In genomic region chr1:62962794-62963776, GRCh38 we compare ENCODE assay signal across 8 cellular contexts.
A peak's percentile ranks its signal among the peaks of the same experiment; 100 is the strongest.
DNase-seq lines count a peak whose midpoint lies in the region; ATAC-seq, FAIRE-seq and TF ChIP-seq lines count a peak whose summit lies in the region.

No MANE protein-coding gene starts in this region.

- H3K79me2 ChIP-seq in H1 (ENCODE audit: control insufficient read depth in 1 of 2, insufficient read depth in 2 of 2, low read length in 2 of 2) = no peaks in the 10 kb centered on the region

- H3K9me3 ChIP-seq in A673 (ENCODE audit: low read depth, low read length, poor library complexity, severe bottlenecking) = no peaks in the 10 kb centered on the region
- no peaks in the 10 kb centered on the region for H3K9me3 ChIP-seq in H1 (ENCODE audit: insufficient read depth in 2 of 2, low read depth in 1 of 2, low read length in 1 of 2)

- H3K27ac Mint-ChIP-seq in nephron = peak overlapping the region; percentile 10 to 77 (median 36)

- no peak overlapping the region for H3K56ac ChIP-seq in H1 (replicated peaks; ENCODE audit: insufficient read length, low read depth, low read length)

- no peak overlapping the region for H3K4me3 ChIP-seq in A673 (ENCODE audit: low read depth, low read length, poor library complexity, severe bottlenecking)
- peak overlapping the region in 1 of 4 experiments; percentile 38; a peak in 1 of 8 replicates for H3K4me3 ChIP-seq in H1 (ENCODE audit: extremely low read depth in 1 of 4, insufficient read depth in 2 of 4, low read depth in 3 of 4, low read length in 4 of 4)

- H2BK12ac ChIP-seq in H1 (ENCODE audit: low read depth, low read length) = peak overlapping the region; percentile 13; the same call in 1 of the 2 replicates

- no peaks in the 10 kb centered on the region for H3K23me2 ChIP-seq in H1 (ENCODE audit: low read depth, low read length)

- H3K27ac ChIP-seq in A673 (ENCODE audit: low read depth, low read length, poor library complexity, severe bottlenecking) = no peak overlapping the region
- H3K27ac ChIP-seq in H1 (ENCODE audit: low read depth, low read length) = no peak overlapping the region

- H3K4ac ChIP-seq in H1 (replicated peaks; ENCODE audit: insufficient read length, low read depth, low read length) = no peak overlapping the region

- H2BK120ac ChIP-seq in H1 (replicated peaks; ENCODE audit: low read depth, low read length) = no peak overlapping the region

- H3K36me3 Mint-ChIP-seq in nephron (ENCODE audit: low read depth) = no peaks in the 10 kb centered on the region

- H3K9ac ChIP-seq in H1 (replicated peaks in 1 of 4; ENCODE audit: extremely low read depth in 1 of 4, low read depth in 3 of 4, low read length in 3 of 4) = no peak overlapping the region

- H3K18ac ChIP-seq in H1 (ENCODE audit: extremely low read depth, low read length) = no peak overlapping the region

- no peak overlapping the region for H2AK5ac ChIP-seq in H1 (ENCODE audit: low read depth, low read length)

- no peak overlapping the region for H2BK15ac ChIP-seq in H1 (ENCODE audit: low read length)

- H3K27me3 ChIP-seq in A673 (replicated peaks; ENCODE audit: insufficient read depth, low read depth, low read length, poor library complexity) = no peaks in the 10 kb centered on the region
- H3K27me3 ChIP-seq in H1 (replicated peaks in 1 of 4; ENCODE audit: control insufficient read depth in 3 of 4, extremely low read depth in 1 of 4, insufficient read depth in 3 of 4, low read length in 3 of 4) = peaks cover 0 to 2% (median 0%) of the 10 kb centered on the region in 4 experiments; a peak in 1 of 7 replicates

- no peak overlapping the region for H2BK20ac ChIP-seq in H1 (ENCODE audit: low read length)

- H3K9me3 Mint-ChIP-seq in nephron = no peaks in the 10 kb centered on the region

- H4K91ac ChIP-seq in H1 (replicated peaks; ENCODE audit: insufficient read length, low read length) = no peak overlapping the region

- TF ChIP-seq RAD21 in H1 (IDR thresholded peaks at IDR 0.05 in 1 of 2, conservative IDR thresholded peaks at IDR 0.05 in 1 of 2; ENCODE audit: low read depth in 2 of 2, low read length in 2 of 2) = peak; percentile 87 to 93

- no peak overlapping the region for H4K8ac ChIP-seq in H1 (ENCODE audit: extremely low read depth, insufficient read depth, low read length)

- no peak overlapping the region for H3K23ac ChIP-seq in H1 (ENCODE audit: insufficient read length)

- POLR2A ChIA-PET in A673 (lab: Charles Lee; ENCODE audit: low non-redundant PET) (no interaction called here), H1 (lab: Charles Lee; ENCODE audit: partially characterized antibody) (no interaction called here)

- TF ChIP-seq EP300 in H1 (IDR thresholded peaks at IDR 0.05; ENCODE audit: borderline replicate concordance in 1 of 2, low read depth in 2 of 2, low read length in 2 of 2) = no peak

- no peak overlapping the region for H4K5ac ChIP-seq in H1 (ENCODE audit: insufficient read length, low read depth, low read length)

- H3K4me2 ChIP-seq in H1 (ENCODE audit: insufficient read depth in 1 of 2, low read depth in 2 of 2, low read length in 2 of 2) = peak overlapping the region in 1 of 2 experiments; percentile 48; a peak in 2 of 4 replicates

- no peak overlapping the region; the same call in 1 of the 2 replicates for H2BK5ac ChIP-seq in H1 (ENCODE audit: low read depth, low read length)

- intact Hi-C loops in A673 (cut with micrococcal nuclease; ENCODE audit: unreplicated experiment) = loop anchor here (10.0 kb wide), 1 partner anchor 182 kb away; no protein-coding TSS in a partner anchor

- WGBS in H1 (ENCODE audit: extremely low coverage in 1 of 2, insufficient coverage in 1 of 2, insufficient read length in 1 of 2, insufficient replicate concordance in 2 of 2, low coverage in 1 of 2, low lambda C conversion rate in 2 of 2, missing lambda C conversion rate in 1 of 2), 2 experiments = 23% methylated on average over 10 of the region's 10 CpGs; no CpG with 5 or more reads in 1 of the 2 experiments

- H3K4me1 Mint-ChIP-seq in nephron = peaks cover 22% of the 10 kb centered on the region

- ATAC-seq in HG02973 (IDR thresholded peaks at IDR 0.05; ENCODE audit: unreplicated experiment) = peak; percentile 79
- ATAC-seq in GM21737 (IDR thresholded peaks at IDR 0.05; ENCODE audit: unreplicated experiment) = no peak

- peak; percentile 80 for TF ChIP-seq CTCF in A673 (conservative IDR thresholded peaks at IDR 0.05; ENCODE audit: low read depth, low read length)
- peak; percentile 83 to 93 (median 88) for TF ChIP-seq CTCF in H1 (IDR thresholded peaks at IDR 0.05; ENCODE audit: control extremely low read depth in 1 of 3, insufficient read depth in 1 of 3, low read depth in 1 of 3, low read length in 3 of 3)
- TF ChIP-seq CTCF in nephron (IDR thresholded peaks at IDR 0.05; ENCODE audit: unreplicated experiment in 3 of 3) = peak; percentile 36 to 61 (median 50)

- H3K4me1 ChIP-seq in A673 (ENCODE audit: insufficient read depth, low read length, poor library complexity, severe bottlenecking) (peaks cover 17% of the 10 kb centered on the region), H1 (replicated peaks in 1 of 4; ENCODE audit: control insufficient read depth in 3 of 4, insufficient read depth in 4 of 4, low read length in 3 of 4) (peaks cover 0 to 15% (median 4%) of the 10 kb centered on the region in 4 experiments; a peak in 6 of 7 replicates)

- peak; percentile 94 for FAIRE-seq in H1 (lab: Jason Lieb, UNC)

- no TSS peak for BruUV-seq in A673 (replicated peaks; lab: Mats Ljungman, UMichigan)

- H3K36me3 ChIP-seq in A673 (ENCODE audit: insufficient read depth, low read length, poor library complexity, severe bottlenecking) = no peaks in the 10 kb centered on the region
- H3K36me3 ChIP-seq in H1 (ENCODE audit: control insufficient read depth in 2 of 4, insufficient read depth in 4 of 4, low read length in 3 of 4) = no peaks in the 10 kb centered on the region

- no peak overlapping the region for H3K14ac ChIP-seq in H1 (ENCODE audit: insufficient read length)

- H3K27me3 Mint-ChIP-seq in nephron (ENCODE audit: low read depth) = peaks cover 12% of the 10 kb centered on the region

- DNase-seq in A673 (ENCODE audit: low spot score) (peak; percentile 87), GM04504 (ENCODE audit: low read depth) (peak; percentile 9), OCI-M1 (lab: John Stamatoyannopoulos, UW) (peak; percentile 54), H1 (ENCODE audit: low read depth in 1 of 2, low spot score in 2 of 2) (peak; percentile 81 to 84)
- DNase-seq in stimulated activated naive CD4-positive, alpha-beta T cell (lab: John Stamatoyannopoulos, UW) = no peak

- TF ChIP-seq POLR2A in H1 (IDR thresholded peaks at IDR 0.05; ENCODE audit: control extremely low read depth in 1 of 2, low read depth in 2 of 2, low read length in 2 of 2) = no peak

- no peaks in the 10 kb centered on the region for H4K20me1 ChIP-seq in H1 (replicated peaks in 1 of 2; ENCODE audit: control insufficient read depth in 1 of 2, insufficient read depth in 2 of 2, low read length in 2 of 2)

- no peak overlapping the region for H3K4me3 Mint-ChIP-seq in nephron

- H2AFZ ChIP-seq in H1 (ENCODE audit: low read length) = peak overlapping the region; percentile 83

- CTCF ChIA-PET in A673 (lab: Charles Lee) = interaction anchor here (0.6 to 1.1 kb wide), 2 partner anchors 183 to 186 kb away, joined by 3 read pairs; no protein-coding TSS in a partner anchor
- CTCF ChIA-PET in H1 (lab: Charles Lee; ENCODE audit: partially characterized antibody) = interaction anchor here (0.7 to 5.5 kb wide), 36 partner anchors 9 to 696 kb away, joined by 3 to 53 read pairs (median 4); no protein-coding TSS in a partner anchor

- H3K79me1 ChIP-seq in H1 (ENCODE audit: low read depth, low read length) = no peaks in the 10 kb centered on the region

TF ChIP-seq in H1, 55 proteins besides CTCF, POLR2A, EP300 and RAD21 (continues in another document):
- TF ChIP-seq KDM1A (IDR thresholded peaks at IDR 0.05; ENCODE audit: borderline replicate concordance, low read length) = peak; percentile 87; the same call in 1 of the 2 replicates
- TF ChIP-seq CHD2 (IDR thresholded peaks at IDR 0.05; ENCODE audit: low read length) = no peak
- TF ChIP-seq USF2 (IDR thresholded peaks at IDR 0.05; ENCODE audit: low read length) = no peak
- no peak for TF ChIP-seq CEBPB (IDR thresholded peaks at IDR 0.05; ENCODE audit: low read depth, low read length)
- no peak for TF ChIP-seq KDM5A (IDR thresholded peaks at IDR 0.05; ENCODE audit: low read length)
- 0 out of 4 replicates have a peak, but pooled peaks of 1 of the 2 experiments have one; percentile 41 for TF ChIP-seq HDAC2 (IDR thresholded peaks at IDR 0.05; ENCODE audit: borderline replicate concordance in 1 of 2, low read depth in 2 of 2, low read length in 2 of 2)
- peak; percentile 40 for TF ChIP-seq E2F6 (IDR thresholded peaks at IDR 0.05)
- TF ChIP-seq MAX (IDR thresholded peaks at IDR 0.05) = 0 out of 2 replicates have a peak, but pooled peaks have one; percentile 26
- TF ChIP-seq ATF2 (IDR thresholded peaks at IDR 0.05; ENCODE audit: low read length) = no peak

Comparison
In these comparisons a context has a peak if more than half of its experiments do, and no peak if none do; other contexts are left out.
1. DNase-seq: peak in A673 (single experiment), GM04504 (single experiment), OCI-M1 (single experiment) and H1 (2 of 2); none in stimulated activated naive CD4-positive, alpha-beta T cell (0 of 6).
2. Peak in every context shown above with its lines, with median percentiles within 50 percentile points of each other: CTCF ChIP-seq.